ENCODE assay signal across 16 cellular contexts in the genomic region with DNA sequence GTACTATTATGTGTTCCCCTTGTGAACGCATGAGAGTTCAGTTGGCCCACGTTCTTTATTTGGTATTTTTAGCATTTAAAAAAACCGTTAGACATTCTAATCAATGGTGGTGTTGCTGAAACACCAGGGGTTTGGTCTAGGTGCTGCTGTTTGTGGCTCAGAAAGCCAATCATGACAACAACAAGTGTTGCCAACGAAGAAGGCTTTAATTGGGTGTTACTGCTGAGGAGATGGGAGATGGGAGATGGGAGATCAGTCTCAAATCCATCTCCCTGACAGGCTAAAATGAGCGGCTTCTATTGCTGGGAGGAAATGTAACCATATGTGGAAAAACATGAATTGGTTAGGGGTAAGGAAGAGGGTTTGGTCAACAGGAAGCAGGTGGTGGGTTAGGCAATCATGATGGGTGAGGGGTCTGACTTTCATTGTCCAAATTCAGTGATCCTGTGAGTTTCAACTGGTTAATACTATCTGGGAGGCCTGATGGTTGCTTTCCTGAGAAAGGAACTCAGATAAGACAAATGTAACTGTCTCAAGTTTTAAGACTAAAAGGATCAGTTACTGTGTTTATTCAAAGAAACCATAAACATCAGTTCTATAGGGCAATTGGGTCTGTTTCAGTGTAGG.
"Had no signal": no experiment of that assay in that cellular context is flagged by ENCODE, and none has a peak within 500 bp of the region (broad histone marks: within the 10 kb centered on the region; RNA-seq: fewer than 3 reads in every experiment).

No MANE protein-coding gene starts in this region.

- H3K27me3 ChIP-seq: adrenal gland, esophagus muscularis mucosa, gastroesophageal sphincter, heart right ventricle, left lung, tibial nerve, uterus had no signal

- H3K4me3 ChIP-seq: adrenal gland, esophagus muscularis mucosa, gastroesophageal sphincter, heart right ventricle, left lung, tibial nerve, uterus had no signal

- H3K27ac ChIP-seq: adrenal gland, esophagus muscularis mucosa, gastroesophageal sphincter, heart right ventricle, left lung, tibial nerve, uterus, WERI-Rb-1 had no signal

- H3K4me3 Mint-ChIP-seq: activated T-cell treated with anti-CD3 and anti-CD28 coated beads, Interleukin-2, amount 50 U/mL, for 4 hours; stimulated activated naive CD8-positive, alpha-beta T cell treated with anti-CD3 and anti-CD28 coated beads, Interleukin-15, Interleukin-2, amounts not matched to agents 100 ng/mL and 50 ng/mL, for 24 hours had no signal

- DNase-seq: activated CD8-positive, alpha-beta memory T cell treated with anti-CD3 and anti-CD28 coated beads, Interleukin-2, amount 50 U/mL, for 4 hours; activated T-cell treated with anti-CD3 and anti-CD28 coated beads, Interleukin-2, amount 50 U/mL, for 4 hours; adrenal gland; cerebellar nuclear complex; cortex of kidney; heart right ventricle; left lung; mammary epithelial cell; uterus; WERI-Rb-1 had no signal

- H3K27me3 Mint-ChIP-seq: progenitor cell of endocrine pancreas; stimulated activated naive CD8-positive, alpha-beta T cell treated with anti-CD3 and anti-CD28 coated beads, Interleukin-15, Interleukin-2, amounts not matched to agents 100 ng/mL and 50 ng/mL, for 24 hours had no signal

- H3K27ac Mint-ChIP-seq: progenitor cell of endocrine pancreas; stimulated activated naive CD8-positive, alpha-beta T cell treated with anti-CD3 and anti-CD28 coated beads, Interleukin-15, Interleukin-2, amounts not matched to agents 100 ng/mL and 50 ng/mL, for 24 hours had no signal

- H3K4me1 ChIP-seq: uterus had no signal

- H3K9me3 ChIP-seq: adrenal gland, esophagus muscularis mucosa, uterus had no signal

- H3K36me3 ChIP-seq: uterus had no signal

- ATAC-seq: activated naive CD4-positive, alpha-beta T cell treated with anti-CD3 and anti-CD28 coated beads, Interleukin-2, amount 50 U/mL, for 72 hours; activated T-cell treated with anti-CD3 and anti-CD28 coated beads, Interleukin-2, amount 50 U/mL, for 4 hours; gastroesophageal sphincter; heart right ventricle; left lung had no signal
